ENCODE assay signal across 8 cellular contexts in genomic region chr15:98421419-98422085, GRCh38.
DNase-seq lines count a peak whose midpoint lies in the region; ATAC-seq, FAIRE-seq and TF ChIP-seq lines count a peak whose summit lies in the region.

No MANE protein-coding gene starts in this region.

- H3K36me3 Mint-ChIP-seq in activated naive CD8-positive, alpha-beta T cell treated with anti-CD3 and anti-CD28 coated beads, Interleukin-2, amount 10 ng/mL, durations not matched to agents 7 days and 5 days: no peaks in the 10 kb centered on the region

- H3K4me1 ChIP-seq in rectal smooth muscle tissue (ENCODE audit: control insufficient read depth, insufficient read depth, low read length): peaks cover under 1% of the 10 kb centered on the region

- H3K27me3 Mint-ChIP-seq in activated naive CD8-positive, alpha-beta T cell treated with anti-CD3 and anti-CD28 coated beads, Interleukin-2, amount 10 ng/mL, durations not matched to agents 7 days and 5 days: peaks cover 28% of the 10 kb centered on the region

- no peak overlapping the region for H3K27ac ChIP-seq in C4-2B
- H3K27ac ChIP-seq in SK-N-MC: no peak overlapping the region
- no peak overlapping the region for H3K27ac ChIP-seq in rectal smooth muscle tissue (ENCODE audit: low read depth, low read length)

- no peaks in the 10 kb centered on the region for H3K27me3 ChIP-seq in rectal smooth muscle tissue (ENCODE audit: control insufficient read depth, insufficient read depth, low read length)

- H3K4me3 ChIP-seq in SK-N-MC (peak overlapping the region; percentile 56), rectal smooth muscle tissue (ENCODE audit: low read length) (peak overlapping the region; percentile 29)

- peak overlapping the region; percentile 10 for H3K4me3 Mint-ChIP-seq in activated naive CD8-positive, alpha-beta T cell treated with anti-CD3 and anti-CD28 coated beads, Interleukin-2, amount 10 ng/mL, durations not matched to agents 7 days and 5 days

- H3K36me3 ChIP-seq in SK-N-MC (ENCODE audit: insufficient read depth, low read length) (no peaks in the 10 kb centered on the region), rectal smooth muscle tissue (ENCODE audit: control insufficient read depth, insufficient read depth, low read length) (no peaks in the 10 kb centered on the region)

- H3K9me3 Mint-ChIP-seq in activated naive CD8-positive, alpha-beta T cell treated with anti-CD3 and anti-CD28 coated beads, Interleukin-2, amount 10 ng/mL, durations not matched to agents 7 days and 5 days: no peaks in the 10 kb centered on the region

- H3K27ac Mint-ChIP-seq in activated naive CD8-positive, alpha-beta T cell treated with anti-CD3 and anti-CD28 coated beads, Interleukin-2, amount 10 ng/mL, durations not matched to agents 7 days and 5 days: no peak overlapping the region

- POLR2A ChIA-PET in activated naive CD8-positive, alpha-beta T cell treated with anti-CD3 and anti-CD28 coated beads, Interleukin-2, amount 10 ng/mL, durations not matched to agents 7 days and 5 days (lab: Charles Lee): no interaction called here

- ATAC-seq in GM19328 (IDR thresholded peaks at IDR 0.05; ENCODE audit: unreplicated experiment): peak; percentile 62
- peak; percentile 80 for ATAC-seq in HG03558 (IDR thresholded peaks at IDR 0.05; ENCODE audit: extremely low read depth, unreplicated experiment)
- peak; percentile 86 for ATAC-seq in activated naive CD8-positive, alpha-beta T cell treated with anti-CD3 and anti-CD28 coated beads, Interleukin-2, amount 10 ng/mL, durations not matched to agents 7 days and 5 days (ENCODE audit: low read depth)
- ATAC-seq in left ventricle myocardium superior: peak; percentile 91

- no peak for DNase-seq in SK-N-MC (ENCODE audit: low read depth, low spot score)
- peak; percentile 80 for DNase-seq in activated naive CD8-positive, alpha-beta T cell treated with anti-CD3 and anti-CD28 coated beads, Interleukin-2, amount 10 ng/mL, durations not matched to agents 7 days and 5 days
- DNase-seq in left ventricle myocardium superior: peak; percentile 87
- DNase-seq in RCC 7860 (ENCODE audit: low spot score): no peak

- FAIRE-seq in RCC 7860 (lab: Jason Lieb, UNC): no peak

- H3K4me1 Mint-ChIP-seq in activated naive CD8-positive, alpha-beta T cell treated with anti-CD3 and anti-CD28 coated beads, Interleukin-2, amount 10 ng/mL, durations not matched to agents 7 days and 5 days: no peaks in the 10 kb centered on the region

- H3K9ac ChIP-seq in SK-N-MC (ENCODE audit: insufficient read length) (no peak overlapping the region), rectal smooth muscle tissue (ENCODE audit: low read length) (no peak overlapping the region)

- H3K9me3 ChIP-seq in SK-N-MC (ENCODE audit: low read depth, low read length): no peaks in the 10 kb centered on the region

- peak; percentile 99 for TF ChIP-seq CTCF in C4-2B (conservative IDR thresholded peaks at IDR 0.05)

- intact Hi-C loops in left ventricle myocardium superior (cut with micrococcal nuclease): no loop called here

Comparison
In these comparisons a context has a peak if more than half of its experiments do, and no peak if none do; other contexts are left out.
1. DNase-seq: peak in activated naive CD8-positive, alpha-beta T cell treated with anti-CD3 and anti-CD28 coated beads, Interleukin-2, amount 10 ng/mL, durations not matched to agents 7 days and 5 days (single experiment) and left ventricle myocardium superior (single experiment); none in SK-N-MC (single experiment) and RCC 7860 (single experiment).
2. Peak in every context shown above with its lines, with median percentiles within 50 percentile points of each other: ATAC-seq.